In the genomic region with DNA sequence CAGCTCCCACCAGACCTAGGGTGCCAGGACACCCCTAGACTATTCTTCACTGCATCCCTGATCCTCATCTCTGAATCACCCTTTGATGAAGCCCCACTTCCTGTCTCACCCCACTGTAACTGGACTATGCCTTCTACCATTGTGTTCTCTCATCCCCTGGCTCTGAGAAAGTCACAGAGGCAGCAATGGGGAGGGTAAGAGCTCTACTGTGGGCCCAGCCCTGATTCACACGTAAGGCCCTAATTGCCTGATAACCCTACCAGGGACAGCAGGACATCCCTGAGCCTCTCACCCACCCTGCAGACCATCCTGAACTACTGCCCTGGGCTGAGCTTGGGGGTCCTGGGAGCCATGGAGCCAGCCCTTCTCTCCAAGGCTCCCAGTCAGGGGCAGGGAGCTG, we compare ENCODE assay signal across 26 cellular contexts. TPM values are rescaled to one million over a fixed set of nuclear protein-coding genes. Genes with fewer than 3 reads are reported as not detected.
"Had no signal": no experiment of that assay in that cellular context is flagged by ENCODE, and none has a peak within 500 bp of the region (broad histone marks: within the 10 kb centered on the region; RNA-seq: fewer than 3 reads in every experiment).

No MANE protein-coding gene starts in this region.

- H3K27me3 Mint-ChIP-seq: activated CD4-positive, alpha-beta T cell treated with anti-CD3 and anti-CD28 coated beads, Interleukin-2, amount 10 ng/mL, durations not matched to agents 7 days and 5 days; activated naive CD4-positive, alpha-beta T cell treated with anti-CD3 and anti-CD28 coated beads, Interleukin-2, amount 50 U/mL, for 24 hours; T-helper 17 cell had no signal

- H3K36me3 Mint-ChIP-seq: activated naive CD4-positive, alpha-beta T cell treated with anti-CD3 and anti-CD28 coated beads, Interleukin-2, amount 50 U/mL, for 24 hours; immature natural killer cell; stimulated activated naive B cell treated with anti-CD40 and anti-IgM and Interleukin-4, amounts not matched to agents 10 μg/mL and 1 μg/mL and 100 μg/mL, for 72 hours had no signal

- H3K9me3 ChIP-seq: body of pancreas, left lung, thoracic aorta, upper lobe of left lung had no signal

- H3K4me3 ChIP-seq: body of pancreas, hepatocyte, left lung, SK-N-MC, thoracic aorta, upper lobe of left lung had no signal

- H3K4me1 Mint-ChIP-seq: activated CD4-positive, alpha-beta T cell treated with anti-CD3 and anti-CD28 coated beads, Interleukin-2, amount 10 ng/mL, durations not matched to agents 7 days and 5 days; activated naive CD4-positive, alpha-beta T cell treated with anti-CD3 and anti-CD28 coated beads, Interleukin-2, amount 50 U/mL, for 24 hours; immature natural killer cell; stimulated activated naive B cell treated with anti-CD40 and anti-IgM and Interleukin-4, amounts not matched to agents 10 μg/mL and 1 μg/mL and 100 μg/mL, for 72 hours; T-helper 17 cell had no signal

- FAIRE-seq: endothelial cell of umbilical vein, small intestine had no signal

- H3K27ac ChIP-seq: hepatocyte, left lung, SK-N-MC, thoracic aorta, upper lobe of left lung had no signal

- H3K27me3 ChIP-seq: body of pancreas, hepatocyte, left lung, upper lobe of left lung had no signal

- H3K9me3 Mint-ChIP-seq: activated CD4-positive, alpha-beta T cell treated with anti-CD3 and anti-CD28 coated beads, Interleukin-2, amount 10 ng/mL, durations not matched to agents 7 days and 5 days; activated naive CD4-positive, alpha-beta T cell treated with anti-CD3 and anti-CD28 coated beads, Interleukin-2, amount 50 U/mL, for 24 hours; nephron progenitor cell; stimulated activated naive B cell treated with anti-CD40 and anti-IgM and Interleukin-4, amounts not matched to agents 10 μg/mL and 1 μg/mL and 100 μg/mL, for 72 hours had no signal

- H3K4me3 Mint-ChIP-seq: activated CD4-positive, alpha-beta T cell treated with anti-CD3 and anti-CD28 coated beads, Interleukin-2, amount 10 ng/mL, durations not matched to agents 7 days and 5 days; activated CD8-positive, alpha-beta T cell treated with anti-CD3 and anti-CD28 coated beads, Interleukin-2, amount 10 ng/mL, durations not matched to agents 7 days and 5 days; activated naive CD4-positive, alpha-beta T cell treated with anti-CD3 and anti-CD28 coated beads, Interleukin-2, amount 50 U/mL, for 24 hours; immature natural killer cell; nephron progenitor cell; stimulated activated naive B cell treated with anti-CD40 and anti-IgM and Interleukin-4, amounts not matched to agents 10 μg/mL and 1 μg/mL and 100 μg/mL, for 72 hours; T-helper 17 cell had no signal

- H3K36me3 ChIP-seq: left lung, thoracic aorta, upper lobe of left lung had no signal

- H3K4me1 ChIP-seq: left lung had no signal

- H3K27ac Mint-ChIP-seq: activated CD4-positive, alpha-beta T cell treated with anti-CD3 and anti-CD28 coated beads, Interleukin-2, amount 10 ng/mL, durations not matched to agents 7 days and 5 days; activated CD8-positive, alpha-beta T cell treated with anti-CD3 and anti-CD28 coated beads, Interleukin-2, amount 10 ng/mL, durations not matched to agents 7 days and 5 days; activated naive CD4-positive, alpha-beta T cell treated with anti-CD3 and anti-CD28 coated beads, Interleukin-2, amount 50 U/mL, for 24 hours; immature natural killer cell; nephron progenitor cell; stimulated activated naive B cell treated with anti-CD40 and anti-IgM and Interleukin-4, amounts not matched to agents 10 μg/mL and 1 μg/mL and 100 μg/mL, for 72 hours; T-helper 17 cell had no signal

- ATAC-seq: activated CD8-positive, alpha-beta T cell treated with anti-CD3 and anti-CD28 coated beads, Interleukin-2, amount 10 ng/mL, durations not matched to agents 7 days and 5 days; body of pancreas; esophagus mucosa; left lung; sciatic nerve; stimulated activated naive B cell treated with anti-CD40 and anti-IgM and Interleukin-4, amounts not matched to agents 10 μg/mL and 1 μg/mL and 100 μg/mL, for 72 hours; T-helper 17 cell had no signal

- DNase-seq: activated CD4-positive, alpha-beta T cell treated with anti-CD3 and anti-CD28 coated beads, Interleukin-2, amount 10 ng/mL, durations not matched to agents 7 days and 5 days; activated CD8-positive, alpha-beta T cell treated with anti-CD3 and anti-CD28 coated beads, Interleukin-2, amount 10 ng/mL, durations not matched to agents 7 days and 5 days; activated gamma-delta T cell treated with Interleukin-2 at 50 U/mL for 16 hours; anterior cingulate cortex; effector memory CD4-positive, alpha-beta T cell; foreskin melanocyte; glutamatergic neuron; immature natural killer cell; kidney glomerular epithelial cell; nephron progenitor cell; nucleus accumbens; small intestine; stimulated activated CD4-positive, alpha-beta T cell treated with anti-CD3 and anti-CD28 coated beads, Interleukin-15, amount 100 ng/mL, for 24 hours; stimulated activated naive B cell treated with anti-CD40 and anti-IgM and Interleukin-4, amounts not matched to agents 10 μg/mL and 1 μg/mL and 100 μg/mL, for 72 hours; SW 1271; T-helper 17 cell had no signal

RNA-seq across cellular contexts. Expression of gene PROM2, which starts 1.5 kb away (rescaled TPM):
- polyA plus RNA-seq: immature natural killer cell had no signal

RNA-seq across cellular contexts. Expression of gene KCNIP3, which starts 24.4 kb away (rescaled TPM):
- total RNA-seq: activated CD4-positive, alpha-beta T cell treated with anti-CD3 and anti-CD28 coated beads, Interleukin-2, amount 10 ng/mL, durations not matched to agents 7 days and 5 days; activated CD8-positive, alpha-beta T cell treated with anti-CD3 and anti-CD28 coated beads, Interleukin-2, amount 10 ng/mL, durations not matched to agents 7 days and 5 days; T-helper 17 cell had no signal
- polyA plus RNA-seq: immature natural killer cell had no signal
